34 cellular contexts compared by ENCODE assay signal in the genomic region with DNA sequence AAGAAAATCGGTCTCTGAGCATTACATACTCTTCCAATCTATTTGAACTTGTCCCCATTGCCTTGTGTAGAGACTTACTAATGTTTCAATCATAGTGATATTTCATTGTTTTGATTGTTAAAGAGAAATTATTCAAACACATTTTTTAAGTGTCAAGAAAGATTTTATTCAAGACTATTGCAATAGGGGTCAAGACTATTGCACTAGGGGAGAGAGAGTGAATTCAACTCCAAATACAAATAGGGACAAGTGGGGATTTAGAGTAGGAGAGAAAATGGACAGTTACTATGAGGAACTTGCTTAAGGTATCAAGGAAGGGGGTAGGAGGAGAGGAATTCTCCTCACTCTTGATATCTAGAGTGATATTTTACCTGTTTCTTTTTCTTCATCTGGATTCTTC.
"Had no signal": no experiment of that assay in that cellular context is flagged by ENCODE, and none has a peak within 500 bp of the region (broad histone marks: within the 10 kb centered on the region; RNA-seq: fewer than 3 reads in every experiment).

No MANE protein-coding gene starts in this region.

- H3K27me3 Mint-ChIP-seq: activated B cell treated with CpG ODN at 0.5 μM for 24 hours; activated CD4-positive, alpha-beta memory T cell treated with anti-CD3 and anti-CD28 coated beads, Interleukin-2, amount 10 ng/mL, durations not matched to agents 7 days and 5 days; activated CD8-positive, alpha-beta memory T cell treated with anti-CD3 and anti-CD28 coated beads, Interleukin-2, amount 10 ng/mL, durations not matched to agents 7 days and 5 days; activated naive CD4-positive, alpha-beta T cell treated with anti-CD3 and anti-CD28 coated beads, Interleukin-2, amount 10 ng/mL, durations not matched to agents 7 days and 5 days; activated naive CD4-positive, alpha-beta T cell treated with anti-CD3 and anti-CD28 coated beads, Interleukin-2, amount 50 U/mL, for 24 hours; activated naive CD8-positive, alpha-beta T cell; activated naive CD8-positive, alpha-beta T cell treated with anti-CD3 and anti-CD28 coated beads, Interleukin-2, amount 50 U/mL, for 24 hours; activated T-cell treated with anti-CD3 and anti-CD28 coated beads, Interleukin-2, amount 50 U/mL, for 24 hours; brain; central memory CD8-positive, alpha-beta T cell had no signal

- DNase-seq: activated B cell treated with CpG ODN at 0.5 μM for 24 hours; activated CD4-positive, alpha-beta memory T cell treated with anti-CD3 and anti-CD28 coated beads, Interleukin-2, amount 10 ng/mL, durations not matched to agents 7 days and 5 days; activated CD4-positive, alpha-beta T cell treated with anti-CD3 and anti-CD28 coated beads for 4 hours; activated CD4-positive, alpha-beta T cell treated with anti-CD3 and anti-CD28 coated beads, Interleukin-2, amount 10 ng/mL, durations not matched to agents 24 days and 14 days; activated CD4-positive, alpha-beta T cell treated with anti-CD3 and anti-CD28 coated beads, Interleukin-2, amount 50 U/mL, for 48 hours; activated CD4-positive, CD25-positive, alpha-beta regulatory T cell treated with anti-CD3 and anti-CD28 coated beads, Interleukin-2, amount 50 U/mL, for 72 hours; activated CD8-positive, alpha-beta memory T cell treated with anti-CD3 and anti-CD28 coated beads for 24 hours; activated CD8-positive, alpha-beta memory T cell treated with anti-CD3 and anti-CD28 coated beads, Interleukin-2, amount 10 ng/mL, durations not matched to agents 7 days and 5 days; activated CD8-positive, alpha-beta memory T cell treated with anti-CD3 and anti-CD28 coated beads, Interleukin-2, amount 50 U/mL, for 48 hours; activated CD8-positive, alpha-beta T cell treated with anti-CD3 and anti-CD28 coated beads, Interleukin-2, amount 10 ng/mL, durations not matched to agents 7 days and 5 days; activated effector memory CD4-positive, alpha-beta T cell treated with Interleukin-2 at 50 U/mL for 16 hours; activated gamma-delta T cell; activated naive CD4-positive, alpha-beta T cell treated with anti-CD3 and anti-CD28 coated beads, Interleukin-2, amount 10 ng/mL, durations not matched to agents 7 days and 5 days; activated naive CD4-positive, alpha-beta T cell treated with Interleukin-2 at 50 U/mL for 16 hours; activated naive CD8-positive, alpha-beta T cell treated with anti-CD3 and anti-CD28 coated beads, Interleukin-2, amount 10 ng/mL, durations not matched to agents 7 days and 5 days; activated naive CD8-positive, alpha-beta T cell treated with anti-CD3 and anti-CD28 coated beads, Interleukin-2, amount 50 U/mL, for 24 hours; activated T-cell treated with anti-CD3 and anti-CD28 coated beads, Interleukin-2, amount 50 U/mL, for 24 hours; activated T-cell treated with anti-CD3 and anti-CD28 coated beads, Interleukin-2, amount 50 U/mL, for 48 hours; amygdala; anterior cingulate cortex; caudate nucleus; cerebellar nuclear complex; T-helper 2 cell; T-helper 9 cell had no signal

- H3K27ac Mint-ChIP-seq: activated B cell treated with CpG ODN at 0.5 μM for 24 hours; activated CD4-positive, alpha-beta memory T cell treated with anti-CD3 and anti-CD28 coated beads, Interleukin-2, amount 10 ng/mL, durations not matched to agents 7 days and 5 days; activated CD4-positive, alpha-beta T cell treated with anti-CD3 and anti-CD28 coated beads, Interleukin-2, amount 10 ng/mL, durations not matched to agents 24 days and 14 days; activated CD8-positive, alpha-beta memory T cell treated with anti-CD3 and anti-CD28 coated beads, Interleukin-2, amount 10 ng/mL, durations not matched to agents 7 days and 5 days; activated CD8-positive, alpha-beta T cell treated with anti-CD3 and anti-CD28 coated beads, Interleukin-2, amount 10 ng/mL, durations not matched to agents 7 days and 5 days; activated naive CD4-positive, alpha-beta T cell treated with anti-CD3 and anti-CD28 coated beads, Interleukin-2, amount 10 ng/mL, durations not matched to agents 7 days and 5 days; activated naive CD4-positive, alpha-beta T cell treated with anti-CD3 and anti-CD28 coated beads, Interleukin-2, amount 50 U/mL, for 24 hours; activated naive CD8-positive, alpha-beta T cell; activated naive CD8-positive, alpha-beta T cell treated with anti-CD3 and anti-CD28 coated beads, Interleukin-2, amount 10 ng/mL, durations not matched to agents 7 days and 5 days; activated naive CD8-positive, alpha-beta T cell treated with anti-CD3 and anti-CD28 coated beads, Interleukin-2, amount 50 U/mL, for 24 hours; activated T-cell treated with anti-CD3 and anti-CD28 coated beads, Interleukin-2, amount 50 U/mL, for 24 hours; activated T-helper 2 cell treated with anti-CD3 and anti-CD28 coated beads, Interferon-gamma antibody, Interleukin-2, Interleukin-4, amounts not matched to agents 10 μg/mL and 5 μg/mL and 100 μg/mL, durations not matched to agents 14 hours and 24 hours and 36 hours; brain; T-helper 1 cell treated with Interleukin-12 subunit alpha and Interleukin-12 subunit beta and Interleukin-4 antibody, amounts not matched to agents 30 μg/mL and 1 μg/mL, for 36 hours; T-helper 2 cell treated with Interferon-gamma antibody and Interleukin-4, amounts not matched to agents 5 μg/mL and 100 μg/mL, for 36 hours had no signal

- H3K4me3 Mint-ChIP-seq: activated B cell treated with CpG ODN at 0.5 μM for 24 hours; activated CD4-positive, alpha-beta memory T cell treated with anti-CD3 and anti-CD28 coated beads, Interleukin-2, amount 10 ng/mL, durations not matched to agents 7 days and 5 days; activated CD4-positive, alpha-beta T cell treated with anti-CD3 and anti-CD28 coated beads, Interleukin-2, amount 10 ng/mL, durations not matched to agents 24 days and 14 days; activated CD8-positive, alpha-beta memory T cell treated with anti-CD3 and anti-CD28 coated beads, Interleukin-2, amount 10 ng/mL, durations not matched to agents 7 days and 5 days; activated CD8-positive, alpha-beta T cell treated with anti-CD3 and anti-CD28 coated beads, Interleukin-2, amount 10 ng/mL, durations not matched to agents 7 days and 5 days; activated naive CD4-positive, alpha-beta T cell treated with anti-CD3 and anti-CD28 coated beads, Interleukin-2, amount 10 ng/mL, durations not matched to agents 7 days and 5 days; activated naive CD4-positive, alpha-beta T cell treated with anti-CD3 and anti-CD28 coated beads, Interleukin-2, amount 50 U/mL, for 24 hours; activated naive CD8-positive, alpha-beta T cell; activated naive CD8-positive, alpha-beta T cell treated with anti-CD3 and anti-CD28 coated beads, Interleukin-2, amount 10 ng/mL, durations not matched to agents 7 days and 5 days; activated naive CD8-positive, alpha-beta T cell treated with anti-CD3 and anti-CD28 coated beads, Interleukin-2, amount 50 U/mL, for 24 hours; activated T-cell treated with anti-CD3 and anti-CD28 coated beads, Interleukin-2, amount 50 U/mL, for 24 hours; brain; central memory CD8-positive, alpha-beta T cell; T-helper 1 cell treated with Interleukin-12 subunit alpha and Interleukin-12 subunit beta and Interleukin-4 antibody, amounts not matched to agents 30 μg/mL and 1 μg/mL, for 36 hours; T-helper 2 cell treated with Interferon-gamma antibody and Interleukin-4, amounts not matched to agents 5 μg/mL and 100 μg/mL, for 36 hours had no signal

- H3K27me3 ChIP-seq: ascending aorta, cardiac muscle cell had no signal

- H3K4me1 Mint-ChIP-seq: activated B cell treated with CpG ODN at 0.5 μM for 24 hours; activated CD4-positive, alpha-beta memory T cell treated with anti-CD3 and anti-CD28 coated beads, Interleukin-2, amount 10 ng/mL, durations not matched to agents 7 days and 5 days; activated CD4-positive, alpha-beta T cell treated with anti-CD3 and anti-CD28 coated beads, Interleukin-2, amount 10 ng/mL, durations not matched to agents 24 days and 14 days; activated CD8-positive, alpha-beta memory T cell treated with anti-CD3 and anti-CD28 coated beads, Interleukin-2, amount 10 ng/mL, durations not matched to agents 7 days and 5 days; activated naive CD4-positive, alpha-beta T cell treated with anti-CD3 and anti-CD28 coated beads, Interleukin-2, amount 10 ng/mL, durations not matched to agents 7 days and 5 days; activated naive CD4-positive, alpha-beta T cell treated with anti-CD3 and anti-CD28 coated beads, Interleukin-2, amount 50 U/mL, for 24 hours; activated naive CD8-positive, alpha-beta T cell treated with anti-CD3 and anti-CD28 coated beads, Interleukin-2, amount 10 ng/mL, durations not matched to agents 7 days and 5 days; activated naive CD8-positive, alpha-beta T cell treated with anti-CD3 and anti-CD28 coated beads, Interleukin-2, amount 50 U/mL, for 24 hours; brain; central memory CD8-positive, alpha-beta T cell had no signal

- H3K9me3 Mint-ChIP-seq: activated CD4-positive, alpha-beta memory T cell treated with anti-CD3 and anti-CD28 coated beads, Interleukin-2, amount 10 ng/mL, durations not matched to agents 7 days and 5 days; activated CD4-positive, alpha-beta T cell treated with anti-CD3 and anti-CD28 coated beads, Interleukin-2, amount 10 ng/mL, durations not matched to agents 24 days and 14 days; activated naive CD4-positive, alpha-beta T cell treated with anti-CD3 and anti-CD28 coated beads, Interleukin-2, amount 10 ng/mL, durations not matched to agents 7 days and 5 days; activated naive CD4-positive, alpha-beta T cell treated with anti-CD3 and anti-CD28 coated beads, Interleukin-2, amount 50 U/mL, for 24 hours; activated T-cell treated with anti-CD3 and anti-CD28 coated beads, Interleukin-2, amount 50 U/mL, for 24 hours; activated T-helper 2 cell treated with anti-CD3 and anti-CD28 coated beads, Interferon-gamma antibody, Interleukin-2, Interleukin-4, amounts not matched to agents 10 μg/mL and 5 μg/mL and 100 μg/mL, durations not matched to agents 14 hours and 24 hours and 36 hours; T-helper 1 cell treated with Interleukin-12 subunit alpha and Interleukin-12 subunit beta and Interleukin-4 antibody, amounts not matched to agents 30 μg/mL and 1 μg/mL, for 36 hours; T-helper 2 cell treated with Interferon-gamma antibody and Interleukin-4, amounts not matched to agents 5 μg/mL and 100 μg/mL, for 36 hours had no signal

- ATAC-seq: activated CD8-positive, alpha-beta memory T cell treated with anti-CD3 and anti-CD28 coated beads, Interleukin-2, amount 10 ng/mL, durations not matched to agents 7 days and 5 days; activated CD8-positive, alpha-beta T cell treated with anti-CD3 and anti-CD28 coated beads, Interleukin-2, amount 10 ng/mL, durations not matched to agents 7 days and 5 days; activated naive CD8-positive, alpha-beta T cell treated with anti-CD3 and anti-CD28 coated beads, Interleukin-2, amount 50 U/mL, for 24 hours had no signal

- H3K4me1 ChIP-seq: ascending aorta had no signal

- H3K27ac ChIP-seq: ascending aorta, cardiac muscle cell, VCaP had no signal

- H3K36me3 Mint-ChIP-seq: activated CD8-positive, alpha-beta memory T cell treated with anti-CD3 and anti-CD28 coated beads, Interleukin-2, amount 10 ng/mL, durations not matched to agents 7 days and 5 days; activated naive CD4-positive, alpha-beta T cell treated with anti-CD3 and anti-CD28 coated beads, Interleukin-2, amount 10 ng/mL, durations not matched to agents 7 days and 5 days; brain had no signal

- H3K36me3 ChIP-seq: ascending aorta, cardiac muscle cell had no signal

- H3K4me3 ChIP-seq: ascending aorta, cardiac muscle cell had no signal

- H3K9me3 ChIP-seq: ascending aorta had no signal
